ENCODE assay signal across 11 cellular contexts in genomic region chr10:75208177-75208576, GRCh38. TPM values are rescaled to one million over a fixed set of nuclear protein-coding genes. Genes with fewer than 3 reads are reported as not detected.
DNase-seq lines count a peak whose midpoint lies in the region; ATAC-seq and TF ChIP-seq lines count a peak whose summit lies in the region.
"Had no signal": no experiment of that assay in that cellular context is flagged by ENCODE, and none has a peak within 500 bp of the region (broad histone marks: within the 10 kb centered on the region; RNA-seq: fewer than 3 reads in every experiment).

No MANE protein-coding gene starts in this region.

- DNase-seq in NCI-H2171 treated with DMSO at 0.1 percent for 48 hours (lab: John Stamatoyannopoulos, UW) (peak; percentile 7), NCI-H2171 (lab: John Stamatoyannopoulos, UW) (no peak), SJCRH30 (peak; percentile 13 to 43), fibroblast of gingiva (ENCODE audit: low read depth) (peak; percentile 51), sigmoid colon (peak; percentile 60), hippocampal formation (lab: John Stamatoyannopoulos, UW) (no peak), upper lobe of left lung (no peak)
- no peak for DNase-seq in stimulated activated CD4-positive, alpha-beta T cell treated with anti-CD3 and anti-CD28 coated beads, Interleukin-4, amount 100 ng/mL, for 24 hours
- DNase-seq: aorta; NCI-H146; stimulated activated CD4-positive, alpha-beta T cell treated with anti-CD3 and anti-CD28 coated beads, Interleukin-2, amount 100 ng/mL, for 48 hours had no signal

- H3K9me3 ChIP-seq in SJCRH30 (replicated peaks), result no peaks in the 10 kb centered on the region
- H3K9me3 ChIP-seq in sigmoid colon, result no peaks in the 10 kb centered on the region
- H3K9me3 ChIP-seq in upper lobe of left lung, result no peaks in the 10 kb centered on the region

- no peak overlapping the region for H3K4me3 ChIP-seq in SJCRH30
- H3K4me3 ChIP-seq in sigmoid colon, result no peak overlapping the region
- no peak overlapping the region for H3K4me3 ChIP-seq in upper lobe of left lung

- no peak overlapping the region for H3K27ac ChIP-seq in SJCRH30
- H3K27ac ChIP-seq in sigmoid colon, result peak overlapping the region; percentile 99 to 100 (median 100)
- H3K27ac ChIP-seq in upper lobe of left lung, result no peak overlapping the region

- intact Hi-C loops in sigmoid colon (cut with DNase I), result no loop called here

- no peak for TF ChIP-seq EP300 in sigmoid colon (IDR thresholded peaks at IDR 0.05)
- no peak for TF ChIP-seq EP300 in upper lobe of left lung (IDR thresholded peaks at IDR 0.05)

- H3K27me3 ChIP-seq in SJCRH30 (no peaks in the 10 kb centered on the region), sigmoid colon (no peaks in the 10 kb centered on the region), upper lobe of left lung (no peaks in the 10 kb centered on the region)

- H3K36me3 ChIP-seq in SJCRH30, result peaks cover 18% of the 10 kb centered on the region
- H3K36me3 ChIP-seq in sigmoid colon, result peaks cover 0 to 13% (median 9%) of the 10 kb centered on the region in 4 donors
- peaks cover 0 to 11% (median 7%) of the 10 kb centered on the region in 4 donors for H3K36me3 ChIP-seq in upper lobe of left lung

- no peak for TF ChIP-seq POLR2A in sigmoid colon (IDR thresholded peaks at IDR 0.05)
- TF ChIP-seq POLR2A in upper lobe of left lung (IDR thresholded peaks at IDR 0.05), result no peak

- H3K4me1 ChIP-seq in SJCRH30 (no peaks in the 10 kb centered on the region), sigmoid colon (peaks cover 0 to 54% (median 40%) of the 10 kb centered on the region in 4 donors), upper lobe of left lung (peaks cover 18 to 28% (median 21%) of the 10 kb centered on the region in 4 donors)

- WGBS in sigmoid colon, 2 donors, result 84 to 87% methylated on average over 4 of the region's 4 CpGs
- WGBS in upper lobe of left lung, 2 donors, result 79 to 86% methylated on average over 4 of the region's 4 CpGs

- TF ChIP-seq CTCF in sigmoid colon (IDR thresholded peaks at IDR 0.05), result no peak
- TF ChIP-seq CTCF in upper lobe of left lung (IDR thresholded peaks at IDR 0.05), result no peak

- no peak for ATAC-seq in upper lobe of left lung (ENCODE audit: low FRiP score in 2 of 2)

RNA-seq across cellular contexts. Expression of gene VDAC2, which starts 2.4 kb away (rescaled TPM):
- total RNA-seq in SJCRH30 (2014; rRNA removed; shearing (Covaris generic)), result 275 and 285 TPM in 2 replicates
- total RNA-seq in sigmoid colon, result 100 to 1,000 TPM; 205 to 253 (median 232) TPM
- polyA plus RNA-seq in sigmoid colon, result 100 to 1,000 TPM; 232 to 437 (median 282) TPM
- total RNA-seq in upper lobe of left lung, result 100 to 1,000 TPM in 3 of 6 donors, 10 to 100 TPM in 3; 54.5 to 137 (median 98.8) TPM

RNA-seq across cellular contexts. Expression of gene COMTD1, which starts 27.6 kb away (rescaled TPM):
- 5.6 and 6.1 TPM in 2 replicates for total RNA-seq in SJCRH30 (2014; rRNA removed; shearing (Covaris generic))
- 10 to 100 TPM in 2 of 4 donors, 1 to 10 TPM in 2; 7.8 to 11.4 (median 10.3) TPM for total RNA-seq in sigmoid colon
- polyA plus RNA-seq in sigmoid colon, result 100 to 1,000 TPM in 2 of 3 donors, 10 to 100 TPM in 1; 56.5 to 147 (median 105) TPM
- 10 to 100 TPM; 28.0 to 56.6 (median 35.6) TPM for total RNA-seq in upper lobe of left lung

Comparison
In these comparisons a context has a peak if more than half of its experiments do, and no peak if none do; other contexts are left out.
1. DNase-seq: peak in NCI-H2171 treated with DMSO at 0.1 percent for 48 hours (single experiment), SJCRH30 (2 of 2), fibroblast of gingiva (single experiment) and sigmoid colon (single experiment); none in NCI-H2171 (single experiment), hippocampal formation (0 of 2), upper lobe of left lung (0 of 2) and stimulated activated CD4-positive, alpha-beta T cell treated with anti-CD3 and anti-CD28 coated beads, Interleukin-4, amount 100 ng/mL, for 24 hours (single experiment).
2. H3K27ac ChIP-seq: peak in sigmoid colon (4 of 4); none in SJCRH30 (single experiment) and upper lobe of left lung (0 of 4).